In the genomic region with DNA sequence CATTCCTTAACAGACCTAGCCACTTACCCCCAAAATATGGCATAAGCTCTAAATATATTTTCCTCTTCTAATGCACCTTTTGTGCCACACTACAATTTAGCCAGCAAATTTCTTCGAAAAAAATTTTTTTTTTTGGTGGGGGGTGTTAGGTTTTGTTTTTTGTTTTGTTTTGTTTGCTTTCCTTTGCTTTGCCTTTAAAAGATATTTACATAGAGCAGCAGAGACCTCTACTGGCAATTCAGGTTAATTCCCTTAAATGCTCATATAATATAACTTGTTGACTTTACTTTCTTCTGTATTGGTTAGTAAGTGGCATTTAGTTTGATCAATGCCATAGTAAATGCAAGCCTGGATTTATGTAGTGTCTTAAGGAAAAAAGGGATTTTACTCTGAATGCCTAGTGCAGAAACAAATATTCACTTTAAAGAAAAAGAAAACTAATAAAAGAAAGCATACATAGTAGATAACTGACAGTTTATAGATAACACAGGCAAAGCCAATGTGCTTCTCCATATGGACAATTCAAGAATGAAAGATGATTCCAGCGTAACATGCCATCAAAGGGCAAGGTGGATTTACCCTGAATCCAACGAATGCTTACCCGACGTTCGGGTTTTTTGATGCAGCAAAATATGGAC, we compare ENCODE assay signal across 9 cellular contexts.
DNase-seq lines count a peak whose midpoint lies in the region; TF ChIP-seq lines count a peak whose summit lies in the region.
"Had no signal": no experiment of that assay in that cellular context is flagged by ENCODE, and none has a peak within 500 bp of the region (broad histone marks: within the 10 kb centered on the region; RNA-seq: fewer than 3 reads in every experiment).

No MANE protein-coding gene starts in this region.

- no peaks in the 10 kb centered on the region for H3K4me1 ChIP-seq in smooth muscle cell (ENCODE audit: low read depth)

- H3K79me2 ChIP-seq in smooth muscle cell (ENCODE audit: low read depth), result no peaks in the 10 kb centered on the region

- no peaks in the 10 kb centered on the region for H3K9me3 ChIP-seq in smooth muscle cell (replicated peaks; ENCODE audit: low read depth)

- H3K27ac ChIP-seq in smooth muscle cell (ENCODE audit: low read depth), result no peak overlapping the region

- no peaks in the 10 kb centered on the region for H3K36me3 ChIP-seq in smooth muscle cell (ENCODE audit: low read depth)

- TF ChIP-seq CTCF in epithelial cell of proximal tubule (conservative IDR thresholded peaks at IDR 0.05; ENCODE audit: low read depth, low read length) (peak; percentile 57), smooth muscle cell (IDR thresholded peaks at IDR 0.05; ENCODE audit: borderline replicate concordance, insufficient read depth, poor library complexity, severe bottlenecking) (peak; percentile 54)

- DNase-seq in NCI-H82 (lab: John Stamatoyannopoulos, UW) (peak; percentile 46), NCI-H82 treated with DMSO at 0.1 percent for 48 hours (lab: John Stamatoyannopoulos, UW; ENCODE audit: unreplicated experiment) (no peak), NCI-H69 (lab: John Stamatoyannopoulos, UW) (peak; percentile 0), epithelial cell of proximal tubule (ENCODE audit: low read depth) (no peak), smooth muscle cell (lab: John Stamatoyannopoulos, UW; ENCODE audit: unreplicated experiment) (no peak), 8988T (no peak), HuH-7.5 (ENCODE audit: low spot score) (no peak)
- DNase-seq in activated CD4-positive, alpha-beta T cell treated with anti-CD3 and anti-CD28 coated beads for 1 hour, result no peak
- DNase-seq: NCI-H1048 had no signal

- no peaks in the 10 kb centered on the region for H3F3A ChIP-seq in smooth muscle cell (ENCODE audit: low read depth)

- WGBS in smooth muscle cell (ENCODE audit: low lambda C conversion rate), result 79% methylated on average over 6 of the region's 6 CpGs

- no peak overlapping the region for H3K9ac ChIP-seq in smooth muscle cell (ENCODE audit: low read depth)

- H2AFZ ChIP-seq in smooth muscle cell (ENCODE audit: low read depth), result no peak overlapping the region

- no peak overlapping the region for H3K4me2 ChIP-seq in smooth muscle cell

- no peaks in the 10 kb centered on the region for H3K27me3 ChIP-seq in smooth muscle cell (ENCODE audit: low read depth)

- H3K4me3 ChIP-seq in epithelial cell of proximal tubule (ENCODE audit: low read depth, low read length), result no peak overlapping the region
- no peak overlapping the region for H3K4me3 ChIP-seq in smooth muscle cell

- H4K20me1 ChIP-seq in smooth muscle cell (ENCODE audit: low read depth), result no peaks in the 10 kb centered on the region

Comparison
In these comparisons a context has a peak if more than half of its experiments do, and no peak if none do; other contexts are left out.
1. DNase-seq: peak in NCI-H82 (single experiment) and NCI-H69 (single experiment); none in NCI-H82 treated with DMSO at 0.1 percent for 48 hours (single experiment), epithelial cell of proximal tubule (single experiment), smooth muscle cell (single experiment), 8988T (single experiment), activated CD4-positive, alpha-beta T cell treated with anti-CD3 and anti-CD28 coated beads for 1 hour (single experiment) and HuH-7.5 (single experiment).